ENCODE assay signal across 21 cellular contexts in the genomic region with DNA sequence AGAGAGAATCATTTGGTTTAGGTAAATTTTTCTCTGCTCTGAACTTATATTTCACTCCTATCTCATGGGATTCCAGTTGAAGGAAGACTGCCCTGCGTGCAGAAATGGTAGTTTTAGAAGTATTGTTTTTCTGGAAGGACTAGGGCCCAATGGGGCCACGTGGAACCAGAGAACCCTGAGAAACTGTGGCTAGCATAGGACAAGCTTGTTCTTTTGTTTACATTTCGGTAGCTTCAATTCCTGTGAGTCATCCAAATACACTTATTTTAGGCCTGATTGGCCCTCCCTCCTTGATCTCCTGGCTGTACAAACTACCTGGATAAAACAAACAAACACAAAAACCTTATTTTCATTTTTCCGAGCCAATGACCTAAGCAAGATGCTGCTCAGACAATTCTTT.
DNase-seq lines count a peak whose midpoint lies in the region; ATAC-seq lines count a peak whose summit lies in the region.
"Had no signal": no experiment of that assay in that cellular context is flagged by ENCODE, and none has a peak within 500 bp of the region (broad histone marks: within the 10 kb centered on the region; RNA-seq: fewer than 3 reads in every experiment).

No MANE protein-coding gene starts in this region.

- no peak for ATAC-seq in HG03196 (IDR thresholded peaks at IDR 0.05; ENCODE audit: unreplicated experiment)
- ATAC-seq: CD8-positive, alpha-beta T cell; stimulated activated effector memory CD8-positive, alpha-beta T cell treated with anti-CD3 and anti-CD28 coated beads, Interleukin-12 subunit alpha, Interleukin-12 subunit beta, amount 100 ng/mL, for 72 hours; WTC11 had no signal

- no peak overlapping the region for H3K4me2 ChIP-seq in Karpas-422 (ENCODE audit: low read depth, low read length, poor library complexity, severe bottlenecking)

- H3K36me3 ChIP-seq in SJCRH30, result no peaks in the 10 kb centered on the region
- H3K36me3 ChIP-seq in Karpas-422 (ENCODE audit: insufficient read depth, low read length), result no peaks in the 10 kb centered on the region
- H3K36me3 ChIP-seq: thyroid gland had no signal

- no peaks in the 10 kb centered on the region for H4K20me1 ChIP-seq in Karpas-422 (ENCODE audit: insufficient read depth, low read depth, low read length)

- peaks cover 30% of the 10 kb centered on the region for H3K4me1 ChIP-seq in SJCRH30
- H3K4me1 ChIP-seq in Karpas-422 (ENCODE audit: low read length), result no peaks in the 10 kb centered on the region

- H3K27me3 ChIP-seq in SJCRH30, result no peaks in the 10 kb centered on the region
- no peaks in the 10 kb centered on the region for H3K27me3 ChIP-seq in Karpas-422 (ENCODE audit: low read length)
- H3K27me3 ChIP-seq: thyroid gland had no signal

- no peaks in the 10 kb centered on the region for H3K9me2 ChIP-seq in Karpas-422 (replicated peaks; ENCODE audit: insufficient read depth, low read length)

- no peak overlapping the region for H2AFZ ChIP-seq in Karpas-422 (ENCODE audit: low read length)

- DNase-seq in NCI-H748 (lab: John Stamatoyannopoulos, UW; ENCODE audit: unreplicated experiment), result peak; percentile 29
- DNase-seq in NCI-H748 treated with DMSO at 0.1 percent for 48 hours (lab: John Stamatoyannopoulos, UW), result no peak
- DNase-seq in SJCRH30, result peak; percentile 50 to 78
- peak; percentile 7 for DNase-seq in fibroblast of gingiva (ENCODE audit: low read depth)
- DNase-seq in smooth muscle cell of the brain vasculature (ENCODE audit: low read depth, low spot score), result peak; percentile 53
- no peak for DNase-seq in Karpas-422
- no peak for DNase-seq in globus pallidus (ENCODE audit: low spot score)
- DNase-seq: activated naive CD4-positive, alpha-beta T cell; CD8-positive, alpha-beta T cell; central memory CD4-positive, alpha-beta T cell; endodermal cell; islet precursor cell; midbrain; NCI-H2081; NCI-H526 treated with DMSO at 0.1 percent for 48 hours; nucleus accumbens; thyroid gland had no signal

- peak overlapping the region; percentile 83 for H3K27ac ChIP-seq in SJCRH30
- H3K27ac ChIP-seq in Karpas-422 (ENCODE audit: low read length), result no peak overlapping the region
- H3K27ac ChIP-seq: skin epidermis had no signal

- no peaks in the 10 kb centered on the region for H3K9me3 ChIP-seq in SJCRH30 (replicated peaks)
- H3K9me3 ChIP-seq in Karpas-422 (ENCODE audit: low read length), result no peaks in the 10 kb centered on the region
- H3K9me3 ChIP-seq: thyroid gland had no signal

- H3K9ac ChIP-seq in Karpas-422 (ENCODE audit: low read length), result no peak overlapping the region

- peak overlapping the region; percentile 16; the same call in 1 of the 2 replicates for H3K4me3 ChIP-seq in SJCRH30
- H3K4me3 ChIP-seq in Karpas-422 (ENCODE audit: low read length), result no peak overlapping the region
- H3K4me3 ChIP-seq: skin epidermis, thyroid gland had no signal

- no peaks in the 10 kb centered on the region for H3K79me2 ChIP-seq in Karpas-422 (ENCODE audit: low read length)

Comparison
In these comparisons a context has a peak if more than half of its experiments do, and no peak if none do; other contexts are left out.
1. DNase-seq: peak in NCI-H748 (single experiment), SJCRH30 (2 of 2), fibroblast of gingiva (single experiment) and smooth muscle cell of the brain vasculature (single experiment); none in NCI-H748 treated with DMSO at 0.1 percent for 48 hours (single experiment), Karpas-422 (single experiment) and globus pallidus (single experiment).